Comparison of ENCODE assay signal across 8 cellular contexts in genomic region chr13:33722216-33722900, GRCh38.
DNase-seq lines count a peak whose midpoint lies in the region; ATAC-seq, FAIRE-seq and TF ChIP-seq lines count a peak whose summit lies in the region.

No MANE protein-coding gene starts in this region.

- no peak overlapping the region for H3K4me2 ChIP-seq in parathyroid adenoma (ENCODE audit: low read length)

- H3K79me2 ChIP-seq in parathyroid adenoma = no peaks in the 10 kb centered on the region

- DNase-seq in GM18507 (ENCODE audit: extremely low spot score, insufficient read length, low read depth) (no peak), brain microvascular endothelial cell (no peak), cerebellar nuclear complex (lab: John Stamatoyannopoulos, UW) (no peak), GDM1 (lab: John Stamatoyannopoulos, UW) (no peak), kidney (no peak)

- H3K27ac ChIP-seq in brain microvascular endothelial cell (peak overlapping the region; percentile 60), parathyroid adenoma (peak overlapping the region; percentile 39), kidney (ENCODE audit: low read depth in 2 of 2, low read length in 2 of 2) (peak overlapping the region in 1 of 2 donors; percentile 52)

- ATAC-seq in HG03135 (IDR thresholded peaks at IDR 0.05; ENCODE audit: unreplicated experiment) (peak; percentile 30), HG02870 (IDR thresholded peaks at IDR 0.05; ENCODE audit: unreplicated experiment) (no peak)

- in situ Hi-C loops in brain microvascular endothelial cell (cut with HindIII; ENCODE audit: low pct_ligation_motif_present, low sequenced_read_pairs) = no loop called here

- H3K27me3 ChIP-seq in brain microvascular endothelial cell (replicated peaks) (no peaks in the 10 kb centered on the region), parathyroid adenoma (ENCODE audit: control insufficient read depth, insufficient read depth, low read length) (no peaks in the 10 kb centered on the region)

- TF ChIP-seq CTCF in brain microvascular endothelial cell (IDR thresholded peaks at IDR 0.05; ENCODE audit: low read depth, low read length, missing control alignments) = no peak
- no peak for TF ChIP-seq CTCF in parathyroid adenoma (IDR thresholded peaks at IDR 0.05)
- no peak for TF ChIP-seq CTCF in kidney (IDR thresholded peaks at IDR 0.05; ENCODE audit: borderline replicate concordance, extremely low read depth, insufficient read depth)

- intact Hi-C loops in kidney (cut with DNase I) = no loop called here

- peak overlapping the region; percentile 46 for H2AFZ ChIP-seq in parathyroid adenoma

- H3K36me3 ChIP-seq in brain microvascular endothelial cell (replicated peaks) (no peaks in the 10 kb centered on the region), parathyroid adenoma (ENCODE audit: control insufficient read depth, insufficient read depth, low read length) (no peaks in the 10 kb centered on the region), kidney (ENCODE audit: control insufficient read depth in 1 of 2, insufficient read depth in 2 of 2, low read length in 2 of 2) (no peaks in the 10 kb centered on the region)

- H3K9ac ChIP-seq in parathyroid adenoma (no peak overlapping the region), kidney (ENCODE audit: low read length in 2 of 2) (no peak overlapping the region)

- H3K9me3 ChIP-seq in parathyroid adenoma (ENCODE audit: control insufficient read depth, low read length) (no peaks in the 10 kb centered on the region), kidney (ENCODE audit: control insufficient read depth in 1 of 2, low read length in 2 of 2) (no peaks in the 10 kb centered on the region)

- FAIRE-seq in GM18507 (lab: Jason Lieb, UNC) (peak; percentile 76), kidney (lab: Jason Lieb, UNC) (no peak)

- H3K4me1 ChIP-seq in parathyroid adenoma = no peaks in the 10 kb centered on the region
- no peaks in the 10 kb centered on the region for H3K4me1 ChIP-seq in kidney (ENCODE audit: control insufficient read depth in 1 of 2, insufficient read depth in 1 of 2, low read depth in 1 of 2, low read length in 2 of 2)

- H3K4me3 ChIP-seq in brain microvascular endothelial cell (ENCODE audit: low read depth, low read length) = no peak overlapping the region
- no peak overlapping the region for H3K4me3 ChIP-seq in parathyroid adenoma (ENCODE audit: low read depth, low read length)
- H3K4me3 ChIP-seq in kidney (ENCODE audit: low read length in 2 of 2) = no peak overlapping the region
